1 cellular context compared by ENCODE assay signal in genomic region chr19:18304496-18305312, GRCh38.
TF ChIP-seq lines count a peak whose summit lies in the region.

No MANE protein-coding gene starts in this region.

TF ChIP-seq in HepG2, 621 proteins besides CTCF, POLR2A, EP300 and RAD21 (continued from another document and continues in another):
- TF ChIP-seq SNAPC4 (CRISPR knock-in tag; IDR thresholded peaks at IDR 0.05), result no peak; the same call in 1 of the 2 replicates
- no peak for TF ChIP-seq ZNF333 (CRISPR knock-in tag; IDR thresholded peaks at IDR 0.05; ENCODE audit: borderline replicate concordance)
- no peak for TF ChIP-seq FOXP1 (IDR thresholded peaks at IDR 0.05)
- peak; percentile 8; the same call in 1 of the 2 replicates for TF ChIP-seq FOXP1 (CRISPR knock-in tag; IDR thresholded peaks at IDR 0.05)
- no peak for TF ChIP-seq MNT (IDR thresholded peaks at IDR 0.05)
- TF ChIP-seq, protein P1, sequence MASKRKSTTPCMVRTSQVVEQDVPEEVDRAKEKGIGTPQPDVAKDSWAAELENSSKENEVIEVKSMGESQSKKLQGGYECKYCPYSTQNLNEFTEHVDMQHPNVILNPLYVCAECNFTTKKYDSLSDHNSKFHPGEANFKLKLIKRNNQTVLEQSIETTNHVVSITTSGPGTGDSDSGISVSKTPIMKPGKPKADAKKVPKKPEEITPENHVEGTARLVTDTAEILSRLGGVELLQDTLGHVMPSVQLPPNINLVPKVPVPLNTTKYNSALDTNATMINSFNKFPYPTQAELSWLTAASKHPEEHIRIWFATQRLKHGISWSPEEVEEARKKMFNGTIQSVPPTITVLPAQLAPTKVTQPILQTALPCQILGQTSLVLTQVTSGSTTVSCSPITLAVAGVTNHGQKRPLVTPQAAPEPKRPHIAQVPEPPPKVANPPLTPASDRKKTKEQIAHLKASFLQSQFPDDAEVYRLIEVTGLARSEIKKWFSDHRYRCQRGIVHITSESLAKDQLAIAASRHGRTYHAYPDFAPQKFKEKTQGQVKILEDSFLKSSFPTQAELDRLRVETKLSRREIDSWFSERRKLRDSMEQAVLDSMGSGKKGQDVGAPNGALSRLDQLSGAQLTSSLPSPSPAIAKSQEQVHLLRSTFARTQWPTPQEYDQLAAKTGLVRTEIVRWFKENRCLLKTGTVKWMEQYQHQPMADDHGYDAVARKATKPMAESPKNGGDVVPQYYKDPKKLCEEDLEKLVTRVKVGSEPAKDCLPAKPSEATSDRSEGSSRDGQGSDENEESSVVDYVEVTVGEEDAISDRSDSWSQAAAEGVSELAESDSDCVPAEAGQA (IDR thresholded peaks at IDR 0.05; ENCODE audit: low read depth), result no peak
- TF ChIP-seq, protein P1 (CRISPR knock-in tag; IDR thresholded peaks at IDR 0.05; ENCODE audit: borderline replicate concordance), result no peak
- no peak; the same call in 1 of the 2 replicates for TF ChIP-seq ZIK1 (CRISPR knock-in tag; IDR thresholded peaks at IDR 0.05; ENCODE audit: borderline replicate concordance, low read depth)
- TF ChIP-seq, protein P2, sequence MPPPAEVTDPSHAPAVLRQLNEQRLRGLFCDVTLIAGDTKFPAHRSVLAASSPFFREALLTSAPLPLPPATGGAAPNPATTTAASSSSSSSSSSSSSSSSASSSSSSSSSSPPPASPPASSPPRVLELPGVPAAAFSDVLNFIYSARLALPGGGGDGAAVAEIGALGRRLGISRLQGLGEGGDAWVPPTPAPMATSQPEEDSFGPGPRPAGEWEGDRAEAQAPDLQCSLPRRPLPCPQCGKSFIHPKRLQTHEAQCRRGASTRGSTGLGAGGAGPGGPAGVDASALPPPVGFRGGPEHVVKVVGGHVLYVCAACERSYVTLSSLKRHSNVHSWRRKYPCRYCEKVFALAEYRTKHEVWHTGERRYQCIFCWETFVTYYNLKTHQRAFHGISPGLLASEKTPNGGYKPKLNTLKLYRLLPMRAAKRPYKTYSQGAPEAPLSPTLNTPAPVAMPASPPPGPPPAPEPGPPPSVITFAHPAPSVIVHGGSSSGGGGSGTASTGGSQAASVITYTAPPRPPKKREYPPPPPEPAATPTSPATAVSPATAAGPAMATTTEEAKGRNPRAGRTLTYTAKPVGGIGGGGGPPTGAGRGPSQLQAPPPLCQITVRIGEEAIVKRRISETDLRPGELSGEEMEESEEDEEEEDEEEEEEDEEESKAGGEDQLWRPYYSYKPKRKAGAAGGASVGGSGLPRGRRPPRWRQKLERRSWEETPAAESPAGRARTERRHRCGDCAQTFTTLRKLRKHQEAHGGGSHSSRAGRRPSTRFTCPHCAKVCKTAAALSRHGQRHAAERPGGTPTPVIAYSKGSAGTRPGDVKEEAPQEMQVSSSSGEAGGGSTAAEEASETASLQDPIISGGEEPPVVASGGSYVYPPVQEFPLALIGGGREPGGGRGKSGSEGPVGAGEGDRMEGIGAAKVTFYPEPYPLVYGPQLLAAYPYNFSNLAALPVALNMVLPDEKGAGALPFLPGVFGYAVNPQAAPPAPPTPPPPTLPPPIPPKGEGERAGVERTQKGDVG (CRISPR knock-in tag; IDR thresholded peaks at IDR 0.05; ENCODE audit: borderline replicate concordance), result no peak
- TF ChIP-seq, protein P3, sequence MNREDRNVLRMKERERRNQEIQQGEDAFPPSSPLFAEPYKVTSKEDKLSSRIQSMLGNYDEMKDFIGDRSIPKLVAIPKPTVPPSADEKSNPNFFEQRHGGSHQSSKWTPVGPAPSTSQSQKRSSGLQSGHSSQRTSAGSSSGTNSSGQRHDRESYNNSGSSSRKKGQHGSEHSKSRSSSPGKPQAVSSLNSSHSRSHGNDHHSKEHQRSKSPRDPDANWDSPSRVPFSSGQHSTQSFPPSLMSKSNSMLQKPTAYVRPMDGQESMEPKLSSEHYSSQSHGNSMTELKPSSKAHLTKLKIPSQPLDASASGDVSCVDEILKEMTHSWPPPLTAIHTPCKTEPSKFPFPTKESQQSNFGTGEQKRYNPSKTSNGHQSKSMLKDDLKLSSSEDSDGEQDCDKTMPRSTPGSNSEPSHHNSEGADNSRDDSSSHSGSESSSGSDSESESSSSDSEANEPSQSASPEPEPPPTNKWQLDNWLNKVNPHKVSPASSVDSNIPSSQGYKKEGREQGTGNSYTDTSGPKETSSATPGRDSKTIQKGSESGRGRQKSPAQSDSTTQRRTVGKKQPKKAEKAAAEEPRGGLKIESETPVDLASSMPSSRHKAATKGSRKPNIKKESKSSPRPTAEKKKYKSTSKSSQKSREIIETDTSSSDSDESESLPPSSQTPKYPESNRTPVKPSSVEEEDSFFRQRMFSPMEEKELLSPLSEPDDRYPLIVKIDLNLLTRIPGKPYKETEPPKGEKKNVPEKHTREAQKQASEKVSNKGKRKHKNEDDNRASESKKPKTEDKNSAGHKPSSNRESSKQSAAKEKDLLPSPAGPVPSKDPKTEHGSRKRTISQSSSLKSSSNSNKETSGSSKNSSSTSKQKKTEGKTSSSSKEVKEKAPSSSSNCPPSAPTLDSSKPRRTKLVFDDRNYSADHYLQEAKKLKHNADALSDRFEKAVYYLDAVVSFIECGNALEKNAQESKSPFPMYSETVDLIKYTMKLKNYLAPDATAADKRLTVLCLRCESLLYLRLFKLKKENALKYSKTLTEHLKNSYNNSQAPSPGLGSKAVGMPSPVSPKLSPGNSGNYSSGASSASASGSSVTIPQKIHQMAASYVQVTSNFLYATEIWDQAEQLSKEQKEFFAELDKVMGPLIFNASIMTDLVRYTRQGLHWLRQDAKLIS (CRISPR knock-in tag; IDR thresholded peaks at IDR 0.05), result no peak; the same call in 1 of the 2 replicates
- no peak for TF ChIP-seq ZNF652 (CRISPR knock-in tag; IDR thresholded peaks at IDR 0.05; ENCODE audit: borderline replicate concordance, low read depth)
- TF ChIP-seq ZNF747 (CRISPR knock-in tag; IDR thresholded peaks at IDR 0.05; ENCODE audit: borderline replicate concordance), result peak; percentile 32; the same call in 1 of the 2 replicates
- TF ChIP-seq LRRFIP1 (CRISPR knock-in tag; conservative IDR thresholded peaks at IDR 0.05), result no peak
- TF ChIP-seq CEBPB (IDR thresholded peaks at IDR 0.05; ENCODE audit: borderline replicate concordance, low read depth, low read length), result no peak
- TF ChIP-seq RBFOX2 (IDR thresholded peaks at IDR 0.05; ENCODE audit: low read depth, low read length), result peak; percentile 82
- no peak for TF ChIP-seq PHB2 (IDR thresholded peaks at IDR 0.05; ENCODE audit: partially characterized antibody)
- peak; percentile 54 for TF ChIP-seq MXD1 (CRISPR knock-in tag; IDR thresholded peaks at IDR 0.05)
- no peak for TF ChIP-seq ZNF674 (CRISPR knock-in tag; IDR thresholded peaks at IDR 0.05; ENCODE audit: low read depth)
- no peak for TF ChIP-seq KDM1A (CRISPR knock-in tag; IDR thresholded peaks at IDR 0.05)
- no peak for TF ChIP-seq ZNF644 (CRISPR knock-in tag; IDR thresholded peaks at IDR 0.05; ENCODE audit: low read depth)
- TF ChIP-seq ZEB1 (IDR thresholded peaks at IDR 0.05; ENCODE audit: insufficient replicate concordance, low read depth), result no peak
- no peak for TF ChIP-seq ZSCAN30 (CRISPR knock-in tag; IDR thresholded peaks at IDR 0.05)
- TF ChIP-seq ZNF253 (CRISPR knock-in tag; IDR thresholded peaks at IDR 0.05; ENCODE audit: borderline replicate concordance), result no peak
- TF ChIP-seq, protein P4, sequence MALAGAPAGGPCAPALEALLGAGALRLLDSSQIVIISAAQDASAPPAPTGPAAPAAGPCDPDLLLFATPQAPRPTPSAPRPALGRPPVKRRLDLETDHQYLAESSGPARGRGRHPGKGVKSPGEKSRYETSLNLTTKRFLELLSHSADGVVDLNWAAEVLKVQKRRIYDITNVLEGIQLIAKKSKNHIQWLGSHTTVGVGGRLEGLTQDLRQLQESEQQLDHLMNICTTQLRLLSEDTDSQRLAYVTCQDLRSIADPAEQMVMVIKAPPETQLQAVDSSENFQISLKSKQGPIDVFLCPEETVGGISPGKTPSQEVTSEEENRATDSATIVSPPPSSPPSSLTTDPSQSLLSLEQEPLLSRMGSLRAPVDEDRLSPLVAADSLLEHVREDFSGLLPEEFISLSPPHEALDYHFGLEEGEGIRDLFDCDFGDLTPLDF (CRISPR knock-in tag; IDR thresholded peaks at IDR 0.05), result no peak
- TF ChIP-seq, protein P5, sequence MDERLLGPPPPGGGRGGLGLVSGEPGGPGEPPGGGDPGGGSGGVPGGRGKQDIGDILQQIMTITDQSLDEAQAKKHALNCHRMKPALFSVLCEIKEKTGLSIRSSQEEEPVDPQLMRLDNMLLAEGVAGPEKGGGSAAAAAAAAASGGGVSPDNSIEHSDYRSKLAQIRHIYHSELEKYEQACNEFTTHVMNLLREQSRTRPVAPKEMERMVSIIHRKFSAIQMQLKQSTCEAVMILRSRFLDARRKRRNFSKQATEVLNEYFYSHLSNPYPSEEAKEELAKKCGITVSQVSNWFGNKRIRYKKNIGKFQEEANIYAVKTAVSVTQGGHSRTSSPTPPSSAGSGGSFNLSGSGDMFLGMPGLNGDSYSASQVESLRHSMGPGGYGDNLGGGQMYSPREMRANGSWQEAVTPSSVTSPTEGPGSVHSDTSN (CRISPR knock-in tag; IDR thresholded peaks at IDR 0.05), result no peak
- no peak for TF ChIP-seq NCOA1 (CRISPR knock-in tag; IDR thresholded peaks at IDR 0.05)
- no peak for TF ChIP-seq MYNN (CRISPR knock-in tag; IDR thresholded peaks at IDR 0.05; ENCODE audit: low read depth)
- TF ChIP-seq MXD4 (CRISPR knock-in tag; IDR thresholded peaks at IDR 0.05), result no peak
